21 cellular contexts compared by ENCODE assay signal in the genomic region with DNA sequence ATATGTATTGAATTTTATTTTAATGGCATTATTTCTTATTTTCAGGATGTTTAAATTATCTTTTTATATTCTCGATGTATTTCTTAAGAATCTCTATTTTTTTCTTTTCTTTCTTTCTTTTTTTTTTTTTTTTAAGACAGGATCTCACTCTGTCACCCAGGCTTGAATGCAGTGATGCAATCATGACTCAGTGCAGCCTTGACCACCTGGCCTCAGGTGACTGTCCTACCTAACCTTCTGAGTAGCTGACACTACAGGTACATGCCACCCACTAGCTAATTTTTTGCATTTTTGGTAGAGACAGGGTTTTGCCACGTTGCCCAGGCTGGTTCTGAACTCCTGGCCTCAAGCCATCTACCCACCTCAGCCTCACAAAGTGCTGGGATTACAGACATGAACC.
"Had no signal": no experiment of that assay in that cellular context is flagged by ENCODE, and none has a peak within 500 bp of the region (broad histone marks: within the 10 kb centered on the region; RNA-seq: fewer than 3 reads in every experiment).

No MANE protein-coding gene starts in this region.

- H3K4me3 ChIP-seq: ovary, prostate gland, right atrium auricular region, upper lobe of right lung had no signal

- H3K9me3 ChIP-seq: neutrophil, ovary, prostate gland, right atrium auricular region, upper lobe of right lung had no signal

- H3K4me1 ChIP-seq: prostate gland, right atrium auricular region, upper lobe of right lung had no signal

- ATAC-seq: left ventricle myocardium superior; stimulated activated naive CD8-positive, alpha-beta T cell treated with anti-CD3 and anti-CD28 coated beads, Interleukin-15, Interleukin-2, amounts not matched to agents 100 U/mL and 50 U/mL, for 24 hours; upper lobe of right lung had no signal

- DNase-seq: activated B cell treated with CpG ODN at 0.5 μM for 24 hours; activated CD4-positive, alpha-beta T cell treated with anti-CD3 and anti-CD28 coated beads for 4 hours; activated CD4-positive, alpha-beta T cell treated with anti-CD3 and anti-CD28 coated beads, Interleukin-2, amount 50 U/mL, for 48 hours; activated CD8-positive, alpha-beta memory T cell treated with anti-CD3 and anti-CD28 coated beads, Interleukin-2, amount 50 U/mL, for 48 hours; activated naive CD4-positive, alpha-beta T cell treated with Interleukin-2 at 50 U/mL for 16 hours; activated naive CD8-positive, alpha-beta T cell treated with anti-CD3 and anti-CD28 coated beads, Interleukin-2, amount 10 ng/mL, durations not matched to agents 7 days and 5 days; activated T-cell treated with anti-CD3 and anti-CD28 coated beads, Interleukin-2, amount 50 U/mL, for 4 hours; amygdala; erythroblast; foreskin melanocyte; hypothalamus; left ventricle myocardium superior; ovary; stimulated activated CD4-positive, alpha-beta T cell treated with anti-CD3 and anti-CD28 coated beads, Interleukin-12 subunit alpha, Interleukin-12 subunit beta, amount 100 ng/mL, for 4 hours; stimulated activated CD4-positive, alpha-beta T cell treated with anti-CD3 and anti-CD28 coated beads, Interleukin-4, amount 100 ng/mL, for 4 hours; stimulated activated naive CD8-positive, alpha-beta T cell treated with anti-CD3 and anti-CD28 coated beads, Interleukin-15, Interleukin-2, amounts not matched to agents 100 U/mL and 50 U/mL, for 24 hours; T1000; upper lobe of right lung had no signal

- H3K36me3 ChIP-seq: neutrophil, ovary, prostate gland, right atrium auricular region, upper lobe of right lung had no signal

- H3K27ac ChIP-seq: neutrophil, ovary, prostate gland, right atrium auricular region, upper lobe of right lung had no signal

- H3K27me3 ChIP-seq: neutrophil, ovary, right atrium auricular region, upper lobe of right lung had no signal
